Comparison of ENCODE assay signal across 17 cellular contexts in the genomic region with DNA sequence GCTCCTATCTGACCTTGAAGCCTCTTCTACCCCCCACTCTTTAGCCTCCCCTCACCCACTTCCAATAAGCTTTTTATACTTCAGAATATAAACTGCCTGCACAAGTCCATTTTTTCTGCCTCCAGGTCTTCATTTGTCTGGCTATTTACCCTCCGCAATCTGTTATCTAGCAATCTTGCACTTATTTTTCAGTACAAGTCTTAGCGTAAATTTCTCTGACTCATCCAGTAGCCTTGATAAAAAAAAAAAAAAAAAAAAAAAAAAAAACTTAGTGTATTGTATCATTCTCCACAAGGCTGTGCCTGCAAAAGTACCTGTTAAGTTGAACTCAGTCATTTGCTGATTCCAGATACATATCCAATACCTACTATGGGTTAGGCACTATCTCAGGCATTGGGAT.
"Had no signal": no experiment of that assay in that cellular context is flagged by ENCODE, and none has a peak within 500 bp of the region (broad histone marks: within the 10 kb centered on the region; RNA-seq: fewer than 3 reads in every experiment).

No MANE protein-coding gene starts in this region.

- H3K27me3 Mint-ChIP-seq: stimulated activated naive B cell treated with anti-CD40 and anti-IgM and Interleukin-4, amounts not matched to agents 10 μg/mL and 1 μg/mL and 100 μg/mL, for 72 hours had no signal

- H3K27me3 ChIP-seq: colonic mucosa, esophagus squamous epithelium, gastrocnemius medialis, heart left ventricle, ovary, thyroid gland had no signal

- H3K27ac Mint-ChIP-seq: activated CD4-positive, alpha-beta T cell treated with anti-CD3 and anti-CD28 coated beads, Interleukin-2, amount 10 ng/mL, durations not matched to agents 7 days and 5 days; stimulated activated naive B cell treated with anti-CD40 and anti-IgM and Interleukin-4, amounts not matched to agents 10 μg/mL and 1 μg/mL and 100 μg/mL, for 72 hours had no signal

- H3K4me1 ChIP-seq: colonic mucosa, esophagus squamous epithelium, gastrocnemius medialis, heart left ventricle, lower lobe of right lung, thyroid gland had no signal

- H3K27ac ChIP-seq: colonic mucosa, esophagus squamous epithelium, gastrocnemius medialis, heart left ventricle, lower lobe of right lung, ovary, thyroid gland had no signal

- H3K36me3 Mint-ChIP-seq: stimulated activated naive B cell treated with anti-CD40 and anti-IgM and Interleukin-4, amounts not matched to agents 10 μg/mL and 1 μg/mL and 100 μg/mL, for 72 hours had no signal

- H3K4me3 ChIP-seq: colonic mucosa, esophagus squamous epithelium, gastrocnemius medialis, heart left ventricle, lower lobe of right lung, ovary, thyroid gland had no signal

- DNase-seq: activated CD4-positive, alpha-beta T cell treated with anti-CD3 and anti-CD28 coated beads, Interleukin-2, amount 10 ng/mL, durations not matched to agents 7 days and 5 days; activated CD4-positive, CD25-positive, alpha-beta regulatory T cell; activated naive CD4-positive, alpha-beta T cell treated with Interleukin-2 at 50 U/mL for 16 hours; caudate nucleus; colonic mucosa; esophagus squamous epithelium; gastrocnemius medialis; heart left ventricle; left colon; lower lobe of right lung; midbrain; ovary; stimulated activated CD4-positive, alpha-beta T cell treated with anti-CD3 and anti-CD28 coated beads, Interleukin-2, amount 100 ng/mL, for 48 hours; stimulated activated naive B cell treated with anti-CD40 and anti-IgM and Interleukin-4, amounts not matched to agents 10 μg/mL and 1 μg/mL and 100 μg/mL, for 72 hours; thyroid gland had no signal

- H3K36me3 ChIP-seq: colonic mucosa, esophagus squamous epithelium, gastrocnemius medialis, heart left ventricle, lower lobe of right lung, ovary, thyroid gland had no signal

- H3K4me3 Mint-ChIP-seq: activated CD4-positive, alpha-beta T cell treated with anti-CD3 and anti-CD28 coated beads, Interleukin-2, amount 10 ng/mL, durations not matched to agents 7 days and 5 days; neural crest cell; stimulated activated naive B cell treated with anti-CD40 and anti-IgM and Interleukin-4, amounts not matched to agents 10 μg/mL and 1 μg/mL and 100 μg/mL, for 72 hours had no signal

- H3K9me3 ChIP-seq: colonic mucosa, esophagus squamous epithelium, gastrocnemius medialis, heart left ventricle, lower lobe of right lung, ovary, thyroid gland had no signal

- ATAC-seq: gastrocnemius medialis; heart left ventricle; left colon; lower lobe of right lung; sciatic nerve; stimulated activated naive B cell treated with anti-CD40 and anti-IgM and Interleukin-4, amounts not matched to agents 10 μg/mL and 1 μg/mL and 100 μg/mL, for 72 hours had no signal

- H3K4me1 Mint-ChIP-seq: activated CD4-positive, alpha-beta T cell treated with anti-CD3 and anti-CD28 coated beads, Interleukin-2, amount 10 ng/mL, durations not matched to agents 7 days and 5 days; neural crest cell; stimulated activated naive B cell treated with anti-CD40 and anti-IgM and Interleukin-4, amounts not matched to agents 10 μg/mL and 1 μg/mL and 100 μg/mL, for 72 hours had no signal
